ENCODE assay signal across 1 cellular context in genomic region chr13:39394811-39395685, GRCh38.
TF ChIP-seq lines count a peak whose summit lies in the region.

No MANE protein-coding gene starts in this region.

TF ChIP-seq in neural cell, 6 proteins besides CTCF, POLR2A, EP300 and RAD21 (continued from another document):
- TF ChIP-seq REST (IDR thresholded peaks at IDR 0.05; ENCODE audit: borderline replicate concordance): no peak
